Comparison of ENCODE assay signal across 1 cellular context in genomic region chr4:3518941-3519340, GRCh38.
TF ChIP-seq lines count a peak whose summit lies in the region.

No MANE protein-coding gene starts in this region.

TF ChIP-seq in WTC11, 78 proteins besides CTCF, POLR2A, EP300 and RAD21 (continued from another document):
- TF ChIP-seq ZNF416 (CRISPR knock-in tag; IDR thresholded peaks at IDR 0.05) = no peak
- no peak for TF ChIP-seq ZNF121 (CRISPR knock-in tag; IDR thresholded peaks at IDR 0.05)
- TF ChIP-seq KAT7 (CRISPR knock-in tag; IDR thresholded peaks at IDR 0.05; ENCODE audit: borderline replicate concordance) = no peak
- TF ChIP-seq NR1H2 (CRISPR knock-in tag; IDR thresholded peaks at IDR 0.05) = no peak
- TF ChIP-seq ETV6 (CRISPR knock-in tag; IDR thresholded peaks at IDR 0.05) = no peak
- no peak for TF ChIP-seq GRHL2 (CRISPR knock-in tag; IDR thresholded peaks at IDR 0.05; ENCODE audit: insufficient replicate concordance, severe bottlenecking)
